Comparison of ENCODE assay signal across 8 cellular contexts in the genomic region with DNA sequence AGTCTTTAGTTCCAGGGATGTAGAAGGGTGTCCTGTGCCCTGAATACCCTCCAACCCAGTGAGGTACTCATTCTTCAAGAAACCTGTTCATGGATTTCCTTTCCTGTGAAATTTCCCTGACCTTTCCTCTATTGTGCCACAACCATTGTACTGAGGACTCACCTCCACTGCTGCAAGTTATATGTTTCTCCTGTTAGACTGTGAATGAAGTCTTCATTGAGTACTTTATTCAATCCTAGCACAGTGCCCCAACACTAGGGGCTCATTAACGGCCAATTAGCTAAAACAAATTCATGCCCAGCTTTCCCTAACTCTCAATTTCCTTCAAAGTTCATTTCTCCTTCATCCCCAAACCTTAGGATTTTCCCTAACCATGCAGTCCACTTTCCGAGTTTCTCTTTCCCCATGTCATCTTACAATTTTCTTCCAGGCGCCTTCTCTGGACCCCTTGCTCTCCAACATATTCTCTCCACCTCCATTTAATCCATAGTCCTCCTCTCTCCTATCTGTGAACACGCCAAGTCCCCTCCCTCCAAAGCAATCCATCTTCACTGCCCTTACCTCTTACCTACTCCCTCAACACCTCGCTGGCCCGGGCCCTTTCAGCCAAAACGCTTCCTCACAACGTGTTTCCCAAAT. TPM values are rescaled to one million over a fixed set of nuclear protein-coding genes. Genes with fewer than 3 reads are reported as not detected.
DNase-seq lines count a peak whose midpoint lies in the region; ATAC-seq, FAIRE-seq and TF ChIP-seq lines count a peak whose summit lies in the region.

No MANE protein-coding gene starts in this region.

- H3K27me3 ChIP-seq in bronchial epithelial cell (ENCODE audit: control insufficient read depth, insufficient read depth, low read length), result no peaks in the 10 kb centered on the region
- H3K27me3 ChIP-seq in mucosa of stomach (ENCODE audit: control insufficient read depth, insufficient read depth, low read length), result no peaks in the 10 kb centered on the region

- TF ChIP-seq CTCF in AG10803 (conservative IDR thresholded peaks at IDR 0.05; ENCODE audit: low read length) (no peak), bronchial epithelial cell (IDR thresholded peaks at IDR 0.05; ENCODE audit: insufficient read depth, low read length, severe bottlenecking) (no peak)

- no peak for DNase-seq in AG10803 (ENCODE audit: low read depth)
- DNase-seq in Jurkat, Clone E6-1 (ENCODE audit: low read depth, low spot score), result no peak
- no peak for DNase-seq in bronchial epithelial cell (ENCODE audit: low read depth)
- DNase-seq in OCI-M2 (lab: John Stamatoyannopoulos, UW; ENCODE audit: unreplicated experiment), result no peak
- no peak for DNase-seq in inferior parietal cortex (ENCODE audit: extremely low spot score)
- no peak for DNase-seq in iPS-NIHi7 (ENCODE audit: extremely low spot score)

- no peak for FAIRE-seq in bronchial epithelial cell (lab: Jason Lieb, UNC)

- H3K4me1 ChIP-seq in mucosa of stomach (ENCODE audit: control insufficient read depth, insufficient read depth, low read length), result peaks cover 28% of the 10 kb centered on the region

- H3K36me3 ChIP-seq in bronchial epithelial cell (ENCODE audit: control insufficient read depth, insufficient read depth, low read length) (peaks cover 1% of the 10 kb centered on the region), mucosa of stomach (ENCODE audit: control insufficient read depth, insufficient read depth, low read length) (no peaks in the 10 kb centered on the region)

- peak overlapping the region; percentile 94 for H3K4me3 ChIP-seq in AG10803 (ENCODE audit: low read length)
- H3K4me3 ChIP-seq in Jurkat, Clone E6-1 (ENCODE audit: low read length), result peak overlapping the region; percentile 93
- peak overlapping the region; percentile 89 for H3K4me3 ChIP-seq in bronchial epithelial cell (ENCODE audit: low read depth, low read length)
- H3K4me3 ChIP-seq in mucosa of stomach (ENCODE audit: low read length), result peak overlapping the region; percentile 90

- H3K9me3 ChIP-seq in mucosa of stomach (ENCODE audit: control insufficient read depth, low read length), result no peaks in the 10 kb centered on the region

- ATAC-seq in HG03196 (IDR thresholded peaks at IDR 0.05; ENCODE audit: unreplicated experiment), result no peak

- peak overlapping the region; percentile 85 for H3K9ac ChIP-seq in mucosa of stomach (ENCODE audit: low read length)

RNA-seq across cellular contexts. Expression of gene TRIM33, which starts 1.3 kb away (rescaled TPM):
- polyA plus RNA-seq in Jurkat, Clone E6-1 (2012; ENCODE audit: insufficient read depth, insufficient read length), result 37.6 TPM
- 16.3 and 22.1 TPM in 2 replicates for total RNA-seq in bronchial epithelial cell
